Comparison of ENCODE assay signal across 10 cellular contexts in the genomic region with DNA sequence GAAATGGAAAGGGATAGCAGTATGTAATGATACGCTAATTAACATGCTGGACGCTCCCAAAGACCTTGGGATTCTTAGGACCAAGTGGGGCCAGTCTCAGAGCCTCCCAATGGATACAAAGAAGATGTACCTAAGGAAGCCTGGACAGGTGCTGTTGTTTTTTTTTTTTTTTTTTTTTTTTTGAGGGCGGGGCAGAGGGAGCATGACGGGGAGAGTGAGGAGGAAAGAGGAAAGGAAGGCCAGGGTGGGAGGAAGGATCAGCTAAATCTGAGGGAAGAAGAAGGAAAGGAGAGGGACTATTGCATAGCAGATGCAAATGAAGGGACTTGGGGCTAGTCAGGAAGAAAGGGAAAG. TPM values are rescaled to one million over a fixed set of nuclear protein-coding genes. Genes with fewer than 3 reads are reported as not detected.
DNase-seq lines count a peak whose midpoint lies in the region; ATAC-seq and TF ChIP-seq lines count a peak whose summit lies in the region.
"Had no signal": no experiment of that assay in that cellular context is flagged by ENCODE, and none has a peak within 500 bp of the region (broad histone marks: within the 10 kb centered on the region; RNA-seq: fewer than 3 reads in every experiment).

No MANE protein-coding gene starts in this region.

- H3K27ac ChIP-seq in CD4-positive, alpha-beta memory T cell (ENCODE audit: low read depth, low read length): peak overlapping the region; percentile 44
- H3K27ac ChIP-seq in Karpas-422 (ENCODE audit: low read length): peak overlapping the region; percentile 57; the same call in 1 of the 2 replicates
- H3K27ac ChIP-seq in colonic mucosa: peak overlapping the region; percentile 98
- H3K27ac ChIP-seq in parathyroid adenoma: peak overlapping the region; percentile 85
- peak overlapping the region in 1 of 2 donors; percentile 92 for H3K27ac ChIP-seq in left lung

- H3K9ac ChIP-seq in Karpas-422 (ENCODE audit: low read length) (0 out of 2 replicates have a peak overlapping the region, but pooled peaks have one; percentile 33), colonic mucosa (ENCODE audit: low read depth in 2 of 2, low read length in 2 of 2) (no peak overlapping the region), parathyroid adenoma (no peak overlapping the region)

- H3K4me3 ChIP-seq in CD4-positive, alpha-beta memory T cell (ENCODE audit: low read length in 2 of 2): no peak overlapping the region
- H3K4me3 ChIP-seq in Karpas-422 (ENCODE audit: low read length): no peak overlapping the region
- no peak overlapping the region for H3K4me3 ChIP-seq in colonic mucosa
- H3K4me3 ChIP-seq in parathyroid adenoma (ENCODE audit: low read depth, low read length): no peak overlapping the region
- H3K4me3 ChIP-seq in left lung: no peak overlapping the region

- H3K36me3 Mint-ChIP-seq in CD4-positive, alpha-beta memory T cell: peaks cover 24 to 46% of the 10 kb centered on the region in 2 donors

- no peak overlapping the region for H2AFZ ChIP-seq in Karpas-422 (ENCODE audit: low read length)
- H2AFZ ChIP-seq in parathyroid adenoma: no peak overlapping the region

- no peak for ATAC-seq in left lung

- H3K4me1 ChIP-seq in CD4-positive, alpha-beta memory T cell (ENCODE audit: insufficient read depth, low read length): peaks cover 80% of the 10 kb centered on the region
- peaks cover 66% of the 10 kb centered on the region for H3K4me1 ChIP-seq in Karpas-422 (ENCODE audit: low read length)
- peaks cover 22% of the 10 kb centered on the region for H3K4me1 ChIP-seq in colonic mucosa
- H3K4me1 ChIP-seq in parathyroid adenoma: peaks cover 35% of the 10 kb centered on the region
- peaks cover 32 to 84% of the 10 kb centered on the region in 2 donors for H3K4me1 ChIP-seq in left lung

- intact Hi-C loops in CD4-positive, alpha-beta memory T cell (cut with micrococcal nuclease): no loop called here
- intact Hi-C loops in colonic mucosa (cut with DNase I): no loop called here
- intact Hi-C loops in left lung (cut with DNase I): no loop called here

- peaks cover 12% of the 10 kb centered on the region for H4K20me1 ChIP-seq in Karpas-422 (ENCODE audit: insufficient read depth, low read depth, low read length)

- POLR2A ChIA-PET in CD4-positive, alpha-beta memory T cell (lab: Charles Lee; ENCODE audit: partially characterized antibody): interaction anchor here (2.4 to 23.4 kb wide), 7 partner anchors 9 to 88 kb away, joined by 6 to 1074 read pairs (median 83); a partner anchor contains a TSS

- DNase-seq in CD4-positive, alpha-beta memory T cell: no peak
- DNase-seq in Karpas-422: no peak
- DNase-seq in colonic mucosa: no peak
- no peak for DNase-seq in midbrain (lab: John Stamatoyannopoulos, UW)
- no peak for DNase-seq in left lung
- DNase-seq in glomerular visceral epithelial cell (ENCODE audit: extremely low spot score): no peak
- DNase-seq in stimulated activated CD4-positive, alpha-beta T cell treated with anti-CD3 and anti-CD28 coated beads, Interleukin-2, amount 100 ng/mL, for 48 hours: no peak
- DNase-seq: erythroblast had no signal

- no peak overlapping the region for H3K4me2 ChIP-seq in Karpas-422 (ENCODE audit: low read depth, low read length, poor library complexity, severe bottlenecking)
- H3K4me2 ChIP-seq in parathyroid adenoma (ENCODE audit: low read length): no peak overlapping the region

- H3K27me3 ChIP-seq in CD4-positive, alpha-beta memory T cell (ENCODE audit: insufficient read depth, low read length): no peaks in the 10 kb centered on the region
- H3K27me3 ChIP-seq in Karpas-422 (ENCODE audit: low read length) (no peaks in the 10 kb centered on the region), colonic mucosa (no peaks in the 10 kb centered on the region), parathyroid adenoma (ENCODE audit: control insufficient read depth, insufficient read depth, low read length) (no peaks in the 10 kb centered on the region), left lung (no peaks in the 10 kb centered on the region)

- peaks cover 46 to 63% (median 54%) of the 10 kb centered on the region in 4 donors for H3K4me1 Mint-ChIP-seq in CD4-positive, alpha-beta memory T cell

- peak overlapping the region; percentile 69 to 93 (median 91) for H3K4me3 Mint-ChIP-seq in CD4-positive, alpha-beta memory T cell

- no peaks in the 10 kb centered on the region for H3K9me3 ChIP-seq in CD4-positive, alpha-beta memory T cell (ENCODE audit: control insufficient read depth in 1 of 2, low read length in 2 of 2)
- H3K9me3 ChIP-seq in Karpas-422 (ENCODE audit: low read length) (no peaks in the 10 kb centered on the region), colonic mucosa (no peaks in the 10 kb centered on the region), parathyroid adenoma (ENCODE audit: control insufficient read depth, low read length) (no peaks in the 10 kb centered on the region), left lung (no peaks in the 10 kb centered on the region)

- CTCF ChIA-PET in CD4-positive, alpha-beta memory T cell (lab: Charles Lee; ENCODE audit: partially characterized antibody): interaction anchor here (1.0 to 7.7 kb wide), 6 partner anchors 10 to 66 kb away, joined by 3 to 93 read pairs (median 5); a partner anchor contains a TSS

- no peaks in the 10 kb centered on the region for H3K9me2 ChIP-seq in Karpas-422 (replicated peaks; ENCODE audit: insufficient read depth, low read length)

- peak overlapping the region; percentile 89 to 98 (median 96) for H3K27ac Mint-ChIP-seq in CD4-positive, alpha-beta memory T cell

- H3K79me2 ChIP-seq in Karpas-422 (ENCODE audit: low read length) (peaks cover 35% of the 10 kb centered on the region), parathyroid adenoma (peaks cover 30% of the 10 kb centered on the region)

- H3K36me3 ChIP-seq in CD4-positive, alpha-beta memory T cell (ENCODE audit: insufficient read depth, low read length): peaks cover 30% of the 10 kb centered on the region
- H3K36me3 ChIP-seq in Karpas-422 (ENCODE audit: insufficient read depth, low read length) (peaks cover 11% of the 10 kb centered on the region; the same call in 1 of the 2 replicates), colonic mucosa (no peaks in the 10 kb centered on the region), parathyroid adenoma (ENCODE audit: control insufficient read depth, insufficient read depth, low read length) (no peaks in the 10 kb centered on the region), left lung (peaks cover 0 to 29% of the 10 kb centered on the region in 2 donors)

- peaks cover 0 to 1% (median 0%) of the 10 kb centered on the region in 8 donors for H3K9me3 Mint-ChIP-seq in CD4-positive, alpha-beta memory T cell

- H3K27me3 Mint-ChIP-seq in CD4-positive, alpha-beta memory T cell: no peaks in the 10 kb centered on the region

- TF ChIP-seq CTCF in colonic mucosa (IDR thresholded peaks at IDR 0.05) (no peak), parathyroid adenoma (IDR thresholded peaks at IDR 0.05) (no peak), left lung (IDR thresholded peaks at IDR 0.05) (no peak)

RNA-seq across cellular contexts. Expression of a gene that starts 2.5 kb away (rescaled TPM):
- 100 to 1,000 TPM; 190 to 203 TPM for total RNA-seq in CD4-positive, alpha-beta memory T cell
- 100 to 1,000 TPM in 1 of 2 donors, 10 to 100 TPM in 1; 41.6 to 106 TPM for polyA plus RNA-seq in CD4-positive, alpha-beta memory T cell
- total RNA-seq in Karpas-422 (2014; rRNA removed; shearing (Covaris generic); ENCODE audit: low replicate concordance): 24.5 and 47.7 TPM in 2 replicates
- total RNA-seq in colonic mucosa: 10 to 100 TPM; 34.0 to 38.8 TPM
- total RNA-seq in left lung: 10 to 100 TPM; 48.3 to 48.9 TPM

RNA-seq across cellular contexts. Expression of a gene that starts 8.0 kb away (rescaled TPM):
- 10 to 100 TPM; 78.9 to 79.4 TPM for total RNA-seq in CD4-positive, alpha-beta memory T cell
- 10 to 100 TPM in 1 of 2 donors, 1 to 10 TPM in 1; 3.7 to 18.6 TPM for polyA plus RNA-seq in CD4-positive, alpha-beta memory T cell
- 12.7 and 24.0 TPM in 2 replicates for total RNA-seq in Karpas-422 (2014; rRNA removed; shearing (Covaris generic); ENCODE audit: low replicate concordance)
- total RNA-seq in colonic mucosa (10 to 100 TPM; 19.7 to 43.6 TPM), left lung (100 to 1,000 TPM; 101 to 111 TPM)

RNA-seq across cellular contexts. Expression of a gene that starts 16.0 kb away (rescaled TPM):
- 10 to 100 TPM; 25.0 to 25.3 TPM for total RNA-seq in CD4-positive, alpha-beta memory T cell
- polyA plus RNA-seq in CD4-positive, alpha-beta memory T cell: 10 to 100 TPM; 42.4 to 43.7 TPM
- total RNA-seq in Karpas-422 (2014; rRNA removed; shearing (Covaris generic); ENCODE audit: low replicate concordance): 70.7 and 134 TPM in 2 replicates
- total RNA-seq in colonic mucosa (10 to 100 TPM; 13.2 to 17.0 TPM), left lung (10 to 100 TPM; 15.0 to 15.9 TPM)

RNA-seq across cellular contexts. Expression of a gene that starts 29.8 kb away (rescaled TPM):
- total RNA-seq in CD4-positive, alpha-beta memory T cell: 10 to 100 TPM; 19.2 to 19.4 TPM
- polyA plus RNA-seq in CD4-positive, alpha-beta memory T cell: 10 to 100 TPM; 13.3 to 21.9 TPM
- total RNA-seq in Karpas-422 (2014; rRNA removed; shearing (Covaris generic); ENCODE audit: low replicate concordance): 10.3 and 34.4 TPM in 2 replicates
- total RNA-seq in colonic mucosa (10 to 100 TPM; 11.7 to 12.4 TPM), left lung (10 to 100 TPM in 1 of 2 donors, 1 to 10 TPM in 1; 8.8 to 10.6 TPM)

RNA-seq across cellular contexts. Expression of a gene that starts 36.3 kb away (rescaled TPM):
- not detected for total RNA-seq in CD4-positive, alpha-beta memory T cell
- not detected for polyA plus RNA-seq in CD4-positive, alpha-beta memory T cell
- total RNA-seq in Karpas-422 (2014; rRNA removed; shearing (Covaris generic); ENCODE audit: low replicate concordance): 0.37 and 2.1 TPM in 2 replicates
- total RNA-seq in colonic mucosa (not detected), left lung (under 1 TPM in 1 of 2 donors, not detected in 1; 0.52 TPM)
- total RNA-seq: kidney epithelial cell had no signal
